11 cellular contexts compared by ENCODE assay signal in the genomic region with DNA sequence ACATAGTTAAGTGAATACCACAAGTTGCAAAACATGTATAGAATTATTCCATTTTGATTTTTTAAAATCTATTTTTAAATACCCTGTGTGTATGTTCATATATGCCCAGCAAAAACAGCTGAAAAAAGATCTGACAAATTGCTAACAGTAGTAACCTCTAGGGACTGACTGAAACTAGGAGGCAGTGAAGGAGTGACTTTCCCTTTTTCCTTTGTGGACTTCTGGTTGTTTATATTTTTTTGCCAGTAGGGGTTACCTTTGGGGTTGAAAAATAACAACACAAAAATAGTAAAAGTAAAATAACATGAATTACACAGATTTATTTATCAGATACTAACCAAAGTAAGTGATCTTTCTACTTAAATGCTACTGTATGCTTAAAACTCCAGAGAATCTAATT. TPM values are rescaled to one million over a fixed set of nuclear protein-coding genes. Genes with fewer than 3 reads are reported as not detected.
DNase-seq lines count a peak whose midpoint lies in the region; ATAC-seq and TF ChIP-seq lines count a peak whose summit lies in the region.
"Had no signal": no experiment of that assay in that cellular context is flagged by ENCODE, and none has a peak within 500 bp of the region (broad histone marks: within the 10 kb centered on the region; RNA-seq: fewer than 3 reads in every experiment).

No MANE protein-coding gene starts in this region.

- H3K9me3 Mint-ChIP-seq in IgD-negative memory B cell = no peaks in the 10 kb centered on the region
- no peaks in the 10 kb centered on the region for H3K9me3 Mint-ChIP-seq in naive thymus-derived CD8-positive, alpha-beta T cell
- H3K9me3 Mint-ChIP-seq: nephron progenitor cell had no signal

- no peaks in the 10 kb centered on the region for H3K27me3 ChIP-seq in BLaER1 treated with 17β-estradiol and CSF1 and Interleukin-3, amounts not matched to agents 10 nM and 100 nM
- no peaks in the 10 kb centered on the region for H3K27me3 ChIP-seq in breast epithelium

- TF ChIP-seq CTCF in breast epithelium (IDR thresholded peaks at IDR 0.05) (peak in 1 of 3 donors; percentile 16), GM10248 (IDR thresholded peaks at IDR 0.05; ENCODE audit: control extremely low read depth, extremely low read depth, low read depth, missing control alignments) (no peak)

- DNase-seq in breast epithelium (ENCODE audit: low spot score in 2 of 2) = no peak
- DNase-seq in naive thymus-derived CD8-positive, alpha-beta T cell = no peak
- no peak for DNase-seq in KG1 (lab: John Stamatoyannopoulos, UW)
- DNase-seq in GM10248 (ENCODE audit: extremely low spot score) = no peak
- no peak for DNase-seq in substantia nigra (lab: John Stamatoyannopoulos, UW)
- DNase-seq: activated CD4-positive, alpha-beta T cell treated with anti-CD3 and anti-CD28 coated beads for 1 hour; NCI-H1694 treated with DMSO at 0.1 percent for 48 hours; nephron progenitor cell had no signal

- ATAC-seq in naive thymus-derived CD8-positive, alpha-beta T cell = no peak
- ATAC-seq in GM19452 (IDR thresholded peaks at IDR 0.05; ENCODE audit: unreplicated experiment) = no peak

- TF ChIP-seq POLR2A in breast epithelium (IDR thresholded peaks at IDR 0.05) = no peak

- POLR2A ChIA-PET in naive thymus-derived CD8-positive, alpha-beta T cell (lab: Charles Lee) = no interaction called here
- POLR2A ChIA-PET in GM10248 (lab: Yijun Ruan, JAX) = no interaction called here

- intact Hi-C loops in breast epithelium (cut with DNase I; ENCODE audit: low total_unique reads) = no loop called here

- peak overlapping the region; percentile 11 to 96 (median 91); a peak in 20 of 22 replicates for H3K27ac ChIP-seq in BLaER1 treated with 17β-estradiol and CSF1 and Interleukin-3, amounts not matched to agents 10 nM and 100 nM
- H3K27ac ChIP-seq in breast epithelium (peak overlapping the region; percentile 84 to 87), substantia nigra (ENCODE audit: low read depth, low read length, poor library complexity, severe bottlenecking) (no peak overlapping the region)

- peak overlapping the region; percentile 83 to 99 (median 96); a peak in 19 of 20 replicates for H3K4me3 ChIP-seq in BLaER1 treated with 17β-estradiol and CSF1 and Interleukin-3, amounts not matched to agents 10 nM and 100 nM
- H3K4me3 ChIP-seq in breast epithelium = peak overlapping the region in 2 of 3 donors; percentile 91

- H4K20me1 ChIP-seq in BLaER1 treated with 17β-estradiol and CSF1 and Interleukin-3, amounts not matched to agents 10 nM and 100 nM = peaks cover 5 to 53% (median 28%) of the 10 kb centered on the region in 11 experiments; a peak in 13 of 22 replicates

- H3K27ac Mint-ChIP-seq in IgD-negative memory B cell = peak overlapping the region; percentile 6 to 87 (median 18)
- peak overlapping the region; percentile 65 to 96 (median 89) for H3K27ac Mint-ChIP-seq in naive thymus-derived CD8-positive, alpha-beta T cell
- H3K27ac Mint-ChIP-seq: nephron progenitor cell had no signal

- peaks cover 26 to 32% (median 30%) of the 10 kb centered on the region in 3 donors for H3K4me1 Mint-ChIP-seq in IgD-negative memory B cell
- peaks cover 21 to 60% (median 37%) of the 10 kb centered on the region in 4 donors for H3K4me1 Mint-ChIP-seq in naive thymus-derived CD8-positive, alpha-beta T cell

- CTCF ChIA-PET in GM10248 (lab: Yijun Ruan, JAX) = no interaction called here

- no peaks in the 10 kb centered on the region for H3K9me3 ChIP-seq in BLaER1 treated with 17β-estradiol and CSF1 and Interleukin-3, amounts not matched to agents 10 nM and 100 nM (replicated peaks in 1 of 11)
- no peaks in the 10 kb centered on the region for H3K9me3 ChIP-seq in breast epithelium

- no peaks in the 10 kb centered on the region for H3K27me3 Mint-ChIP-seq in IgD-negative memory B cell
- H3K27me3 Mint-ChIP-seq in naive thymus-derived CD8-positive, alpha-beta T cell = no peaks in the 10 kb centered on the region

- peak overlapping the region; percentile 77 to 98 (median 87) for H3K4me2 ChIP-seq in BLaER1 treated with 17β-estradiol and CSF1 and Interleukin-3, amounts not matched to agents 10 nM and 100 nM

- peak overlapping the region in 3 of 4 donors; percentile 84 to 96 (median 94) for H3K4me3 Mint-ChIP-seq in IgD-negative memory B cell
- peak overlapping the region; percentile 1 to 96 (median 88) for H3K4me3 Mint-ChIP-seq in naive thymus-derived CD8-positive, alpha-beta T cell

- H3K36me3 Mint-ChIP-seq in IgD-negative memory B cell = peaks cover 2% of the 10 kb centered on the region
- H3K36me3 Mint-ChIP-seq in naive thymus-derived CD8-positive, alpha-beta T cell = no peaks in the 10 kb centered on the region

- H3K9ac ChIP-seq in BLaER1 treated with 17β-estradiol and CSF1 and Interleukin-3, amounts not matched to agents 10 nM and 100 nM = peak overlapping the region; percentile 89 to 98 (median 94); a peak in 20 of 22 replicates

- H3K36me3 ChIP-seq in BLaER1 treated with 17β-estradiol and CSF1 and Interleukin-3, amounts not matched to agents 10 nM and 100 nM = peaks cover 0 to 37% (median 26%) of the 10 kb centered on the region in 11 experiments; a peak in 14 of 22 replicates
- no peaks in the 10 kb centered on the region for H3K36me3 ChIP-seq in breast epithelium

- peaks cover 53 to 75% (median 60%) of the 10 kb centered on the region in 10 experiments for H3K4me1 ChIP-seq in BLaER1 treated with 17β-estradiol and CSF1 and Interleukin-3, amounts not matched to agents 10 nM and 100 nM
- H3K4me1 ChIP-seq in breast epithelium = no peaks in the 10 kb centered on the region

RNA-seq across cellular contexts. Expression of a gene that starts 2.9 kb away (rescaled TPM):
- polyA plus RNA-seq in IgD-negative memory B cell = 3.4 TPM
- 10 to 100 TPM; 22.0 to 30.3 (median 27.2) TPM for total RNA-seq in breast epithelium
- 10 to 100 TPM; 11.1 TPM for total RNA-seq in naive thymus-derived CD8-positive, alpha-beta T cell
- 1 to 10 TPM; 3.0 to 4.9 (median 4.5) TPM for polyA plus RNA-seq in naive thymus-derived CD8-positive, alpha-beta T cell
